ENCODE assay signal across 10 cellular contexts in genomic region chr17:45222994-45223540, GRCh38. TPM values are rescaled to one million over a fixed set of nuclear protein-coding genes. Genes with fewer than 3 reads are reported as not detected.
A peak's percentile ranks its signal among the peaks of the same experiment; 100 is the strongest.
DNase-seq lines count a peak whose midpoint lies in the region; ATAC-seq, FAIRE-seq and TF ChIP-seq lines count a peak whose summit lies in the region.
"Had no signal": no experiment of that assay in that cellular context is flagged by ENCODE, and none has a peak within 500 bp of the region (broad histone marks: within the 10 kb centered on the region; RNA-seq: fewer than 3 reads in every experiment).

No MANE protein-coding gene starts in this region.

- no peak overlapping the region for H3K4ac ChIP-seq in H9 (ENCODE audit: low read depth, low read length)

- no peak for TF ChIP-seq POLR2A in A549 (IDR thresholded peaks at IDR 0.05; ENCODE audit: low read length)

- TF ChIP-seq EP300 in A549 (IDR thresholded peaks at IDR 0.05), result no peak

- H3K9me3 Mint-ChIP-seq in H9 (no peaks in the 10 kb centered on the region; a peak in 1 of 5 replicates), brain (peaks cover 0 to 8% (median 0%) of the 10 kb centered on the region in 5 experiments)

- no peaks in the 10 kb centered on the region for H3K79me1 ChIP-seq in H9 (ENCODE audit: insufficient read depth, low read depth, low read length, poor library complexity, severe bottlenecking)

- H3K27ac Mint-ChIP-seq in H9 (no peak overlapping the region), brain (peak overlapping the region in 2 of 5 experiments; percentile 30 to 79)

- no peaks in the 10 kb centered on the region for H3K36me3 Mint-ChIP-seq in H9 (ENCODE audit: insufficient read depth in 1 of 3, low read depth in 3 of 3)
- no peaks in the 10 kb centered on the region for H3K36me3 Mint-ChIP-seq in brain

- no peak overlapping the region for H2AK5ac ChIP-seq in H9 (ENCODE audit: insufficient read length, low read length)

- no peaks in the 10 kb centered on the region for H3K9me3 ChIP-seq in A549
- no peaks in the 10 kb centered on the region for H3K9me3 ChIP-seq in H9 (ENCODE audit: control insufficient read depth, low read depth, low read length)
- no peaks in the 10 kb centered on the region for H3K9me3 ChIP-seq in mononuclear cell (ENCODE audit: low read depth, low read length)
- H3K9me3 ChIP-seq: uterus had no signal

- no peak overlapping the region for H3T11ph ChIP-seq in H9 (ENCODE audit: low read length)

- no peak overlapping the region for H3K18ac ChIP-seq in H9 (ENCODE audit: insufficient read length, low read depth, low read length)

- POLR2A ChIA-PET in A549 (lab: Yijun Ruan, JAX), result interaction anchor here (0.8 to 2.2 kb wide), 2 partner anchors 74 to 88 kb away, joined by 4 to 15 read pairs; partner anchors contain the start of genes ACBD4 and HEXIM1

- peak overlapping the region; percentile 66 to 84 for H3K4me3 Mint-ChIP-seq in H9
- peak overlapping the region; percentile 79 to 84 (median 82) for H3K4me3 Mint-ChIP-seq in brain

- no peak overlapping the region for H2BK5ac ChIP-seq in H9 (ENCODE audit: insufficient read length, low read length)

- H3K23ac ChIP-seq in H9 (ENCODE audit: insufficient read length, low read depth, low read length), result no peak overlapping the region

- H3K14ac ChIP-seq in H9 (ENCODE audit: insufficient read depth, low read length), result no peak overlapping the region

- no peak overlapping the region for H2BK120ac ChIP-seq in H9 (ENCODE audit: low read depth, low read length, poor library complexity, severe bottlenecking)

- H3K27me3 ChIP-seq in H9 (ENCODE audit: insufficient read depth, low read length) (peaks cover 13% of the 10 kb centered on the region), mononuclear cell (ENCODE audit: insufficient read depth, low read length) (no peaks in the 10 kb centered on the region)
- H3K27me3 ChIP-seq: uterus had no signal

- H2BK12ac ChIP-seq in H9 (ENCODE audit: insufficient read length, low read depth, low read length), result no peak overlapping the region

- H3K23me2 ChIP-seq in H9 (ENCODE audit: insufficient read length, low read depth, low read length, poor library complexity, severe bottlenecking), result peaks cover 10% of the 10 kb centered on the region

- peaks cover 20 to 44% of the 10 kb centered on the region in 2 experiments for H3K4me1 Mint-ChIP-seq in H9
- H3K4me1 Mint-ChIP-seq in brain, result peaks cover 57% of the 10 kb centered on the region

- no peak for FAIRE-seq in A549 (lab: Jason Lieb, UNC)

- TF ChIP-seq RAD21 in A549 (conservative IDR thresholded peaks at IDR 0.05 in 1 of 2, IDR thresholded peaks at IDR 0.05 in 1 of 2), result no peak

- DNase-seq in A549 (ENCODE audit: low read depth in 1 of 2, low spot score in 1 of 2) (no peak), H9 (peak; percentile 43), GM19240 (ENCODE audit: insufficient read length, low spot score) (no peak), anterior cingulate cortex (lab: John Stamatoyannopoulos, UW) (no peak)
- DNase-seq: uterus had no signal

- H3K27ac ChIP-seq in A549, result peak overlapping the region; percentile 97
- no peak overlapping the region for H3K27ac ChIP-seq in H9 (ENCODE audit: insufficient read length, low read depth, low read length)
- H3K27ac ChIP-seq: uterus had no signal

- H3K4me2 ChIP-seq in A549 (peak overlapping the region; percentile 92), H9 (ENCODE audit: insufficient read depth, insufficient read length, low read length) (peak overlapping the region; percentile 67)

- no peak overlapping the region for H2BK20ac ChIP-seq in H9 (ENCODE audit: low read depth, low read length, poor library complexity, severe bottlenecking)

- TF ChIP-seq CTCF in A549 (IDR thresholded peaks at IDR 0.05), result no peak
- no peak for TF ChIP-seq CTCF in H9 (conservative IDR thresholded peaks at IDR 0.05)
- TF ChIP-seq CTCF in brain (conservative IDR thresholded peaks at IDR 0.05), result no peak

- ATAC-seq in A549 (peak in 1 of 2 experiments; percentile 2; a peak in 3 of 6 replicates), GM18511 (IDR thresholded peaks at IDR 0.05; ENCODE audit: unreplicated experiment) (no peak), HG02798 (IDR thresholded peaks at IDR 0.05; ENCODE audit: poor library complexity, unreplicated experiment) (no peak)

- H3K4me3 ChIP-seq in A549 (peak overlapping the region; percentile 97), mononuclear cell (ENCODE audit: low read length) (peak overlapping the region; percentile 96)
- H3K4me3 ChIP-seq: uterus had no signal

- no peak overlapping the region for H4K5ac ChIP-seq in H9 (ENCODE audit: insufficient read length, low read depth, low read length)

- H2BK15ac ChIP-seq in H9 (ENCODE audit: low read depth, low read length), result no peak overlapping the region

- H3K4me1 ChIP-seq in A549, result peaks cover 77% of the 10 kb centered on the region
- no peaks in the 10 kb centered on the region for H3K4me1 ChIP-seq in H9 (ENCODE audit: insufficient read depth, low read length)
- H3K4me1 ChIP-seq in mononuclear cell (ENCODE audit: insufficient read depth, low read length), result peaks cover 69% of the 10 kb centered on the region

- 61% methylated on average over 9 of the region's 9 CpGs for WGBS in A549 (ENCODE audit: missing lambda C conversion rate)
- WGBS in H9 (ENCODE audit: extremely low coverage, insufficient read length, low lambda C conversion rate), result no CpG with 5 or more reads among the region's 9 CpGs

- H3K56ac ChIP-seq in H9 (ENCODE audit: insufficient read length, low read depth, low read length), result no peak overlapping the region

- no peak overlapping the region for H4K91ac ChIP-seq in H9 (ENCODE audit: insufficient read length, low read depth, low read length)

- H4K20me1 ChIP-seq in H9 (ENCODE audit: control insufficient read depth, insufficient read depth, insufficient read length), result no peaks in the 10 kb centered on the region

- H4K8ac ChIP-seq in H9 (replicated peaks; ENCODE audit: insufficient read length, low read depth, low read length), result no peak overlapping the region

- peaks cover 73% of the 10 kb centered on the region for H3K27me3 Mint-ChIP-seq in H9 (ENCODE audit: low read depth)
- peaks cover 78% of the 10 kb centered on the region for H3K27me3 Mint-ChIP-seq in brain

- H2AFZ ChIP-seq in H9 (ENCODE audit: low read length), result no peak overlapping the region

- CTCF ChIA-PET in A549 (lab: Yijun Ruan, JAX), result interaction anchor here (1.0 to 52.3 kb wide), 8 partner anchors 20 to 204 kb away, joined by 3 to 2147 read pairs (median 202); partner anchors contain the start of genes ACBD4, HEXIM1 and HEXIM2

- H3K9ac ChIP-seq in H9 (ENCODE audit: extremely low read depth, insufficient read length, low read length), result no peak overlapping the region

- H3K79me2 ChIP-seq in H9 (ENCODE audit: insufficient read depth, low read length), result no peaks in the 10 kb centered on the region

TF ChIP-seq in A549, 52 proteins besides CTCF, POLR2A, EP300 and RAD21:
- TF ChIP-seq HOXB13 (CRISPR knock-in tag; IDR thresholded peaks at IDR 0.05; ENCODE audit: low read depth) (0 out of 2 replicates have a peak, but pooled peaks have one; percentile 12), ZFP36 (IDR thresholded peaks at IDR 0.05; ENCODE audit: borderline replicate concordance, partially characterized antibody) (no peak)

RNA-seq across cellular contexts. Expression of gene FMNL1, which starts 1.4 kb away (rescaled TPM):
- polyA plus RNA-seq in A549 (2011; rRNA removed) (8.6 and 17.5 TPM in 2 replicates), A549 (2017; fragmentation: RNase III; extraction: RNeasy Plus Mini Kit Qiagen cat#74134 plus additional on column Dnase treatment) (43.9 to 47.9 TPM (median 44.0 TPM) in 3 replicates), brain (ENCODE audit: insufficient read depth, low read depth, low replicate concordance) (26.1 TPM)
- polyA plus RNA-seq in A549 (2012; cell fraction: cytosol; rRNA removed), result 40.3 and 42.8 TPM in 2 replicates
- polyA plus RNA-seq in A549 (2012; cell fraction: nucleus; rRNA removed), result 91.1 and 105 TPM in 2 replicates
- polyA minus RNA-seq in A549 (2011; rRNA and poly(A)+ RNA removed), result 29.7 and 46.8 TPM in 2 replicates
- total RNA-seq in H9 (2021) (6.3 and 6.9 TPM in 2 replicates), mononuclear cell (202 TPM)

RNA-seq across cellular contexts. Expression of gene SPATA32, which starts 38.8 kb away (rescaled TPM):
- polyA plus RNA-seq in A549 (2011; rRNA removed), result 0.05 and 0.08 TPM in 2 replicates
- polyA plus RNA-seq in A549 (2012; cell fraction: cytosol; rRNA removed), result 0.09 and 0.16 TPM in 2 replicates
- 0.40 and 0.54 TPM in 2 replicates for polyA plus RNA-seq in A549 (2012; cell fraction: nucleus; rRNA removed)
- polyA plus RNA-seq in A549 (2017; fragmentation: RNase III; extraction: RNeasy Plus Mini Kit Qiagen cat#74134 plus additional on column Dnase treatment), result 0.09 to 0.25 TPM (median 0.21 TPM) in 3 replicates
- polyA minus RNA-seq in A549 (2011; rRNA and poly(A)+ RNA removed), result not detected in 2 replicates
- total RNA-seq in H9 (2021), result 0.42 and 0.81 TPM in 2 replicates
- not detected for polyA plus RNA-seq in brain (ENCODE audit: insufficient read depth, low read depth, low replicate concordance)
- total RNA-seq in mononuclear cell, result 0.10 TPM
- total RNA-seq: mesenteric fat pad, uterus had no signal

Comparison
In these comparisons a context has a peak if more than half of its experiments do, and no peak if none do; other contexts are left out.
1. RNA of gene FMNL1, which starts 1.4 kb away (total RNA-seq): 202 TPM in mononuclear cell (single experiment); 6.3 to 6.9 TPM in H9; every median in the first group is over 10 times any median in the second.